In the genomic region with DNA sequence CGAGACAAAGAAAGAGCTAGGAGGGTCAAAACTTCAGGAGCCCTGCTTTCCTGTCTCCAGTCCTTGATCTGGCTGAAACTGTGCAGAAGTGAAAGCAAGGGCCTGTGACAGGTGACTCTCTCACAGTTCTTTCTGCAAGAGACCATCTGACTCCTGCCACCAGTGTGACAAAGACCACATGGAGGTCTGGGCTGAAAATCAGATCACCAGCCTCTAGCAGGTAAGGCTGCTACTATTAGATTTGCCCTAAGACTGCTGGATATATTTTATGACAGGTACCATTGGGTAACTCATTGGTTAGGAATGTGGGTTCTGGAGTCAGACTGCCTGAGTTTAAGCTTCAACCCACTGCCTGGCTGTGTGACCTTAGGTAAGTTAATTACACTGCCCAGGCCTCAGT, we compare ENCODE assay signal across 9 cellular contexts.
DNase-seq lines count a peak whose midpoint lies in the region; ATAC-seq and TF ChIP-seq lines count a peak whose summit lies in the region.
"Had no signal": no experiment of that assay in that cellular context is flagged by ENCODE, and none has a peak within 500 bp of the region (broad histone marks: within the 10 kb centered on the region; RNA-seq: fewer than 3 reads in every experiment).

No MANE protein-coding gene starts in this region.

- H3K4me3 ChIP-seq in epithelial cell of esophagus (ENCODE audit: low read length) (no peak overlapping the region), MG63 (no peak overlapping the region)
- H3K4me3 ChIP-seq: thoracic aorta had no signal

- no peaks in the 10 kb centered on the region for H3K36me3 Mint-ChIP-seq in activated CD4-positive, alpha-beta memory T cell treated with anti-CD3 and anti-CD28 coated beads, Interleukin-2, amount 10 ng/mL, durations not matched to agents 7 days and 5 days (ENCODE audit: low read depth)

- H3K36me3 ChIP-seq in MG63 = no peaks in the 10 kb centered on the region
- H3K36me3 ChIP-seq: thoracic aorta had no signal

- no peaks in the 10 kb centered on the region for H3K4me1 Mint-ChIP-seq in activated CD4-positive, alpha-beta memory T cell treated with anti-CD3 and anti-CD28 coated beads, Interleukin-2, amount 10 ng/mL, durations not matched to agents 7 days and 5 days

- no peaks in the 10 kb centered on the region for H3K9me3 ChIP-seq in MG63
- H3K9me3 ChIP-seq: thoracic aorta had no signal

- H3K27ac Mint-ChIP-seq in activated CD4-positive, alpha-beta memory T cell treated with anti-CD3 and anti-CD28 coated beads, Interleukin-2, amount 10 ng/mL, durations not matched to agents 7 days and 5 days = no peak overlapping the region

- POLR2A ChIA-PET in activated CD4-positive, alpha-beta memory T cell treated with anti-CD3 and anti-CD28 coated beads, Interleukin-2, amount 10 ng/mL, durations not matched to agents 7 days and 5 days (lab: Charles Lee) = no interaction called here

- ATAC-seq in GM18502 (IDR thresholded peaks at IDR 0.05; ENCODE audit: poor library complexity, unreplicated experiment) (peak; percentile 63), GM21717 (IDR thresholded peaks at IDR 0.05; ENCODE audit: unreplicated experiment) (peak; percentile 84), HG03558 (IDR thresholded peaks at IDR 0.05; ENCODE audit: extremely low read depth, unreplicated experiment) (peak; percentile 47)

- CTCF ChIA-PET in activated CD4-positive, alpha-beta memory T cell treated with anti-CD3 and anti-CD28 coated beads, Interleukin-2, amount 10 ng/mL, durations not matched to agents 7 days and 5 days (lab: Charles Lee) = no interaction called here

- TF ChIP-seq CTCF in epithelial cell of esophagus (IDR thresholded peaks at IDR 0.05; ENCODE audit: insufficient read depth, low read depth, low read length, missing control alignments) = no peak

- no peaks in the 10 kb centered on the region for H3K27me3 Mint-ChIP-seq in activated CD4-positive, alpha-beta memory T cell treated with anti-CD3 and anti-CD28 coated beads, Interleukin-2, amount 10 ng/mL, durations not matched to agents 7 days and 5 days

- H3K4me3 Mint-ChIP-seq in activated CD4-positive, alpha-beta memory T cell treated with anti-CD3 and anti-CD28 coated beads, Interleukin-2, amount 10 ng/mL, durations not matched to agents 7 days and 5 days = no peak overlapping the region

- H3K27me3 ChIP-seq in MG63 = no peaks in the 10 kb centered on the region

- H3K9me3 Mint-ChIP-seq in activated CD4-positive, alpha-beta memory T cell treated with anti-CD3 and anti-CD28 coated beads, Interleukin-2, amount 10 ng/mL, durations not matched to agents 7 days and 5 days = no peaks in the 10 kb centered on the region

- DNase-seq in epithelial cell of esophagus (ENCODE audit: low read depth) (peak; percentile 82), NCI-H524 (lab: John Stamatoyannopoulos, UW) (no peak), MG63 (no peak)
- no peak for DNase-seq in activated CD8-positive, alpha-beta memory T cell treated with anti-CD3 and anti-CD28 coated beads for 24 hours
- DNase-seq in activated CD4-positive, alpha-beta memory T cell treated with anti-CD3 and anti-CD28 coated beads, Interleukin-2, amount 10 ng/mL, durations not matched to agents 7 days and 5 days = no peak
